9 cellular contexts compared by ENCODE assay signal in genomic region chr11:128848815-128849455, GRCh38. TPM values are rescaled to one million over a fixed set of nuclear protein-coding genes. Genes with fewer than 3 reads are reported as not detected.
DNase-seq lines count a peak whose midpoint lies in the region; ATAC-seq and TF ChIP-seq lines count a peak whose summit lies in the region.
"Had no signal": no experiment of that assay in that cellular context is flagged by ENCODE, and none has a peak within 500 bp of the region (broad histone marks: within the 10 kb centered on the region; RNA-seq: fewer than 3 reads in every experiment).

No MANE protein-coding gene starts in this region.

- no peak overlapping the region for H3K27ac ChIP-seq in thyroid gland

- WGBS in thyroid gland, 2 donors = 36 to 37% methylated on average over 10 of the region's 10 CpGs

- H3K4me3 Mint-ChIP-seq in chondrocyte (ENCODE audit: unreplicated experiment) = no peak overlapping the region
- H3K4me3 Mint-ChIP-seq in mesothelial cell of epicardium = no peak overlapping the region
- H3K4me3 Mint-ChIP-seq: activated naive CD4-positive, alpha-beta T cell treated with anti-CD3 and anti-CD28 coated beads, Interleukin-2, amount 50 U/mL, for 24 hours had no signal

- H3K9me3 ChIP-seq in thyroid gland = no peaks in the 10 kb centered on the region

- intact Hi-C loops in thyroid gland (cut with DNase I) = no loop called here

- DNase-seq in GM03348 (ENCODE audit: low spot score) (peak; percentile 57), LHCN-M2 (ENCODE audit: low read depth) (peak; percentile 16), chondrocyte (ENCODE audit: low spot score) (no peak), mesothelial cell of epicardium (ENCODE audit: low spot score in 2 of 2, unreplicated experiment in 2 of 2) (no peak), thyroid gland (peak in 1 of 2 donors; percentile 47), pons (ENCODE audit: low spot score) (no peak)
- DNase-seq in activated CD4-positive, CD25-positive, alpha-beta regulatory T cell (lab: John Stamatoyannopoulos, UW) = peak; percentile 13 to 29 (median 20)

- H3K4me1 Mint-ChIP-seq in chondrocyte (ENCODE audit: low read depth) (no peaks in the 10 kb centered on the region), mesothelial cell of epicardium (no peaks in the 10 kb centered on the region)

- H3K27me3 Mint-ChIP-seq in chondrocyte (ENCODE audit: low read depth) (no peaks in the 10 kb centered on the region), mesothelial cell of epicardium (ENCODE audit: low read depth) (peaks cover 12% of the 10 kb centered on the region)
- H3K27me3 Mint-ChIP-seq: activated naive CD4-positive, alpha-beta T cell treated with anti-CD3 and anti-CD28 coated beads, Interleukin-2, amount 50 U/mL, for 24 hours had no signal

- TF ChIP-seq CTCF in chondrocyte (IDR thresholded peaks at IDR 0.05) = peak; percentile 81
- peak; percentile 66 for TF ChIP-seq CTCF in mesothelial cell of epicardium (IDR thresholded peaks at IDR 0.05; ENCODE audit: unreplicated experiment)
- peak in 5 of 6 experiments; percentile 23 to 57 (median 33) for TF ChIP-seq CTCF in thyroid gland (IDR thresholded peaks at IDR 0.05)

- H3K27me3 ChIP-seq in thyroid gland = no peaks in the 10 kb centered on the region

- no peaks in the 10 kb centered on the region for H3K9me3 Mint-ChIP-seq in chondrocyte (ENCODE audit: low read depth)
- no peaks in the 10 kb centered on the region for H3K9me3 Mint-ChIP-seq in mesothelial cell of epicardium
- H3K9me3 Mint-ChIP-seq: activated naive CD4-positive, alpha-beta T cell treated with anti-CD3 and anti-CD28 coated beads, Interleukin-2, amount 50 U/mL, for 24 hours had no signal

- TF ChIP-seq POLR2A in thyroid gland (IDR thresholded peaks at IDR 0.05) = no peak

- no peak overlapping the region for H3K4me3 ChIP-seq in thyroid gland (replicated peaks in 1 of 3)

- H3K36me3 Mint-ChIP-seq in chondrocyte (ENCODE audit: low read depth) (no peaks in the 10 kb centered on the region), mesothelial cell of epicardium (no peaks in the 10 kb centered on the region)
- H3K36me3 Mint-ChIP-seq: activated naive CD4-positive, alpha-beta T cell treated with anti-CD3 and anti-CD28 coated beads, Interleukin-2, amount 50 U/mL, for 24 hours had no signal

- H3K36me3 ChIP-seq in thyroid gland = no peaks in the 10 kb centered on the region

- H3K27ac Mint-ChIP-seq in chondrocyte (ENCODE audit: unreplicated experiment) (no peak overlapping the region), mesothelial cell of epicardium (no peak overlapping the region)
- H3K27ac Mint-ChIP-seq: activated naive CD4-positive, alpha-beta T cell treated with anti-CD3 and anti-CD28 coated beads, Interleukin-2, amount 50 U/mL, for 24 hours had no signal

- ATAC-seq in GM21737 (IDR thresholded peaks at IDR 0.05; ENCODE audit: unreplicated experiment) = peak; percentile 81

- H3K4me1 ChIP-seq in thyroid gland = peaks cover 7 to 8% of the 10 kb centered on the region in 2 donors

RNA-seq across cellular contexts. Expression of gene KCNJ1, which starts 18.2 kb away (rescaled TPM):
- total RNA-seq in LHCN-M2 (2014; rRNA removed) (not detected in 2 replicates), chondrocyte (not detected in 3 replicates), mesothelial cell of epicardium (not detected in 3 replicates), thyroid gland (under 1 TPM in 2 of 4 donors, not detected in 2; 0.11 to 0.81 TPM)
- not detected for polyA plus RNA-seq in LHCN-M2 (2012)

RNA-seq across cellular contexts. Expression of gene KCNJ5, which starts 42.2 kb away (rescaled TPM):
- total RNA-seq in LHCN-M2 (2014; rRNA removed) (0.06 and 0.29 TPM in 2 replicates), chondrocyte (0.15 to 0.18 TPM in 2 of 3 replicates, not detected in the other), mesothelial cell of epicardium (0.09 to 0.23 TPM (median 0.11 TPM) in 3 replicates), thyroid gland (1 to 10 TPM in 2 of 4 donors, under 1 TPM in 2; 0.40 to 2.7 (median 1.2) TPM)
- polyA plus RNA-seq in LHCN-M2 (2012) = 0.06 TPM

Comparison
In these comparisons a context has a peak if more than half of its experiments do, and no peak if none do; other contexts are left out.
1. DNase-seq: peak in GM03348 (single experiment), LHCN-M2 (single experiment) and activated CD4-positive, CD25-positive, alpha-beta regulatory T cell (4 of 4); none in chondrocyte (single experiment), mesothelial cell of epicardium (0 of 2) and pons (single experiment).
2. Peak in every context shown above with its lines, with median percentiles within 50 percentile points of each other: CTCF ChIP-seq.